In the genomic region with DNA sequence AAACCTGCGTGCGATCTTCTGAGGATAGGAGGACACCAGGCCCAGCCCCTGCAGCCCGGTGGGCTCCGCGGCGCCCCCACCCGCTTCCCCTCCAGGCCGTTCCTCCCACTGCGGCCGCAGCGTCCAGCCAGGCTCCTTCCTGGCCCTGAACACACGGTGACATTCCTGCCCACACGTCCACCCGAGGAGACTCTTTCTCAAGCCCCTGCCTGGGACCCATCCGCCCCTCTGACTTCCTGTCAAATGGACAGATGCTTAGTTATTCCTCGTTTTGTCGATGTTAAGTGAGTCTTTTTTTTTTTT, we compare ENCODE assay signal across 11 cellular contexts. TPM values are rescaled to one million over a fixed set of nuclear protein-coding genes. Genes with fewer than 3 reads are reported as not detected.
DNase-seq lines count a peak whose midpoint lies in the region; ATAC-seq and TF ChIP-seq lines count a peak whose summit lies in the region.
"Had no signal": no experiment of that assay in that cellular context is flagged by ENCODE, and none has a peak within 500 bp of the region (broad histone marks: within the 10 kb centered on the region; RNA-seq: fewer than 3 reads in every experiment).

No MANE protein-coding gene starts in this region.

- peaks cover 15% of the 10 kb centered on the region for H3K4me1 ChIP-seq in CD8-positive, alpha-beta T cell (ENCODE audit: insufficient read depth, low read length)
- peaks cover 0 to 11% (median 11%) of the 10 kb centered on the region in 4 donors for H3K4me1 ChIP-seq in sigmoid colon

- CTCF ChIA-PET in CD8-positive, alpha-beta T cell (lab: Charles Lee) = no interaction called here
- CTCF ChIA-PET in activated naive CD4-positive, alpha-beta T cell treated with anti-CD3 and anti-CD28 coated beads, Interleukin-2, amount 10 ng/mL, durations not matched to agents 7 days and 5 days (lab: Charles Lee) = no interaction called here
- CTCF ChIA-PET in HEK293T (lab: Yijun Ruan, JAX) = no interaction called here

- POLR2A ChIA-PET in CD8-positive, alpha-beta T cell (lab: Charles Lee) = no interaction called here
- POLR2A ChIA-PET in HEK293T (lab: Yijun Ruan, JAX) = no interaction called here

- H3K4me3 Mint-ChIP-seq in CD8-positive, alpha-beta T cell = peak overlapping the region; percentile 37
- no peak overlapping the region for H3K4me3 Mint-ChIP-seq in activated naive CD4-positive, alpha-beta T cell treated with anti-CD3 and anti-CD28 coated beads, Interleukin-2, amount 10 ng/mL, durations not matched to agents 7 days and 5 days

- intact Hi-C loops in CD8-positive, alpha-beta T cell (cut with DNase I, micrococcal nuclease) = no loop called here
- intact Hi-C loops in sigmoid colon (cut with DNase I) = no loop called here

- no peak for ATAC-seq in CD8-positive, alpha-beta T cell

- peaks cover 19% of the 10 kb centered on the region for H3K4me1 Mint-ChIP-seq in CD8-positive, alpha-beta T cell (ENCODE audit: low read depth)
- H3K4me1 Mint-ChIP-seq in activated naive CD4-positive, alpha-beta T cell treated with anti-CD3 and anti-CD28 coated beads, Interleukin-2, amount 10 ng/mL, durations not matched to agents 7 days and 5 days = peaks cover 18% of the 10 kb centered on the region

- no peak for TF ChIP-seq POLR2A in sigmoid colon (IDR thresholded peaks at IDR 0.05)

- H3K36me3 Mint-ChIP-seq in CD8-positive, alpha-beta T cell = no peaks in the 10 kb centered on the region
- H3K36me3 Mint-ChIP-seq in activated naive CD4-positive, alpha-beta T cell treated with anti-CD3 and anti-CD28 coated beads, Interleukin-2, amount 10 ng/mL, durations not matched to agents 7 days and 5 days = peaks cover under 1% of the 10 kb centered on the region

- H3K27ac Mint-ChIP-seq in CD8-positive, alpha-beta T cell = no peak overlapping the region
- H3K27ac Mint-ChIP-seq in activated naive CD4-positive, alpha-beta T cell treated with anti-CD3 and anti-CD28 coated beads, Interleukin-2, amount 10 ng/mL, durations not matched to agents 7 days and 5 days = no peak overlapping the region

- no peak overlapping the region for H3K4me3 ChIP-seq in CD8-positive, alpha-beta T cell (ENCODE audit: low read depth, low read length)
- H3K4me3 ChIP-seq in WI38 (ENCODE audit: low read depth, low read length) (peak overlapping the region; percentile 42), foreskin fibroblast (ENCODE audit: low read depth in 1 of 2, low read length in 2 of 2) (peak overlapping the region; percentile 33 to 37), sigmoid colon (peak overlapping the region; percentile 2 to 47 (median 36))

- TF ChIP-seq CTCF in CD8-positive, alpha-beta T cell (IDR thresholded peaks at IDR 0.05) = no peak
- TF ChIP-seq CTCF in WI38 (IDR thresholded peaks at IDR 0.05; ENCODE audit: low read depth, low read length) (no peak), foreskin fibroblast (IDR thresholded peaks at IDR 0.05; ENCODE audit: low read depth, low read length) (no peak), sigmoid colon (IDR thresholded peaks at IDR 0.05) (no peak)

- no peaks in the 10 kb centered on the region for H3K9me3 Mint-ChIP-seq in CD8-positive, alpha-beta T cell
- H3K9me3 Mint-ChIP-seq in activated naive CD4-positive, alpha-beta T cell treated with anti-CD3 and anti-CD28 coated beads, Interleukin-2, amount 10 ng/mL, durations not matched to agents 7 days and 5 days = no peaks in the 10 kb centered on the region

- H3K27me3 Mint-ChIP-seq in CD8-positive, alpha-beta T cell (ENCODE audit: low read depth) = peaks cover 33% of the 10 kb centered on the region
- H3K27me3 Mint-ChIP-seq in activated naive CD4-positive, alpha-beta T cell treated with anti-CD3 and anti-CD28 coated beads, Interleukin-2, amount 10 ng/mL, durations not matched to agents 7 days and 5 days = peaks cover 85% of the 10 kb centered on the region

- no peak overlapping the region for H3K27ac ChIP-seq in CD8-positive, alpha-beta T cell (ENCODE audit: low read depth, low read length)
- H3K27ac ChIP-seq in sigmoid colon = no peak overlapping the region

- H3K9me3 ChIP-seq in CD8-positive, alpha-beta T cell (ENCODE audit: low read length) = no peaks in the 10 kb centered on the region
- no peaks in the 10 kb centered on the region for H3K9me3 ChIP-seq in sigmoid colon

- no peak for DNase-seq in CD8-positive, alpha-beta T cell
- DNase-seq in foreskin fibroblast (no peak), sigmoid colon (no peak), HCEC 1CT (no peak), anterior cingulate cortex (lab: John Stamatoyannopoulos, UW) (no peak), HEK293T (ENCODE audit: extremely low spot score) (no peak)
- DNase-seq in activated naive CD4-positive, alpha-beta T cell treated with anti-CD3 and anti-CD28 coated beads, Interleukin-2, amount 10 ng/mL, durations not matched to agents 7 days and 5 days = no peak
- DNase-seq: activated gamma-delta T cell, DND-41, NCI-H524 had no signal

- no peak for TF ChIP-seq EP300 in sigmoid colon (IDR thresholded peaks at IDR 0.05)

- peaks cover 8% of the 10 kb centered on the region for H3K27me3 ChIP-seq in CD8-positive, alpha-beta T cell (ENCODE audit: insufficient read depth, low read length)
- H3K27me3 ChIP-seq in sigmoid colon = peaks cover 8 to 40% (median 12%) of the 10 kb centered on the region in 3 donors

- WGBS in sigmoid colon, 2 donors = 46 to 79% methylated on average over 17 of the region's 17 CpGs

- no peaks in the 10 kb centered on the region for H3K36me3 ChIP-seq in CD8-positive, alpha-beta T cell (ENCODE audit: insufficient read depth, low read length)
- H3K36me3 ChIP-seq in sigmoid colon = no peaks in the 10 kb centered on the region

TF ChIP-seq in HEK293T, 16 proteins besides CTCF, POLR2A, EP300 and RAD21:
- no peak for TF ChIP-seq FOXA1 (IDR thresholded peaks at IDR 0.05)
- no peak for TF ChIP-seq L3MBTL2 (conservative IDR thresholded peaks at IDR 0.05)
- no peak for TF ChIP-seq SUZ12 (IDR thresholded peaks at IDR 0.05)
- TF ChIP-seq FOXM1 (IDR thresholded peaks at IDR 0.05; ENCODE audit: borderline replicate concordance) = no peak
- TF ChIP-seq SP1 (IDR thresholded peaks at IDR 0.05) = no peak
- TF ChIP-seq TARDBP (IDR thresholded peaks at IDR 0.05) = no peak
- TF ChIP-seq CTBP1 (IDR thresholded peaks at IDR 0.05; ENCODE audit: borderline replicate concordance) = no peak
- TF ChIP-seq ARNT (IDR thresholded peaks at IDR 0.05) = no peak
- no peak for TF ChIP-seq NFRKB (IDR thresholded peaks at IDR 0.05)
- no peak for TF ChIP-seq FOXK2 (IDR thresholded peaks at IDR 0.05)
- TF ChIP-seq PKNOX1 (IDR thresholded peaks at IDR 0.05) = no peak
- TF ChIP-seq LEF1 (IDR thresholded peaks at IDR 0.05; ENCODE audit: borderline replicate concordance) = no peak
- TF ChIP-seq ZNF384 (IDR thresholded peaks at IDR 0.05) = no peak
- TF ChIP-seq HDGF (IDR thresholded peaks at IDR 0.05; ENCODE audit: borderline replicate concordance) = no peak
- TF ChIP-seq BHLHE40 (IDR thresholded peaks at IDR 0.05; ENCODE audit: borderline replicate concordance) = no peak
- TF ChIP-seq ELF4 (IDR thresholded peaks at IDR 0.05) = no peak
TF ChIP-seq in HEK293T: peak in this region for 0.

RNA-seq across cellular contexts. Expression of gene RNF32, which starts 32.4 kb away (rescaled TPM):
- under 1 TPM; 0.33 to 0.46 TPM for total RNA-seq in CD8-positive, alpha-beta T cell
- total RNA-seq in sigmoid colon = 1 to 10 TPM in 1 of 4 donors, under 1 TPM in 3; 0.36 to 2.1 (median 0.82) TPM
- polyA plus RNA-seq in sigmoid colon = 1 to 10 TPM; 1.5 to 3.7 (median 2.4) TPM
